In the genomic region with DNA sequence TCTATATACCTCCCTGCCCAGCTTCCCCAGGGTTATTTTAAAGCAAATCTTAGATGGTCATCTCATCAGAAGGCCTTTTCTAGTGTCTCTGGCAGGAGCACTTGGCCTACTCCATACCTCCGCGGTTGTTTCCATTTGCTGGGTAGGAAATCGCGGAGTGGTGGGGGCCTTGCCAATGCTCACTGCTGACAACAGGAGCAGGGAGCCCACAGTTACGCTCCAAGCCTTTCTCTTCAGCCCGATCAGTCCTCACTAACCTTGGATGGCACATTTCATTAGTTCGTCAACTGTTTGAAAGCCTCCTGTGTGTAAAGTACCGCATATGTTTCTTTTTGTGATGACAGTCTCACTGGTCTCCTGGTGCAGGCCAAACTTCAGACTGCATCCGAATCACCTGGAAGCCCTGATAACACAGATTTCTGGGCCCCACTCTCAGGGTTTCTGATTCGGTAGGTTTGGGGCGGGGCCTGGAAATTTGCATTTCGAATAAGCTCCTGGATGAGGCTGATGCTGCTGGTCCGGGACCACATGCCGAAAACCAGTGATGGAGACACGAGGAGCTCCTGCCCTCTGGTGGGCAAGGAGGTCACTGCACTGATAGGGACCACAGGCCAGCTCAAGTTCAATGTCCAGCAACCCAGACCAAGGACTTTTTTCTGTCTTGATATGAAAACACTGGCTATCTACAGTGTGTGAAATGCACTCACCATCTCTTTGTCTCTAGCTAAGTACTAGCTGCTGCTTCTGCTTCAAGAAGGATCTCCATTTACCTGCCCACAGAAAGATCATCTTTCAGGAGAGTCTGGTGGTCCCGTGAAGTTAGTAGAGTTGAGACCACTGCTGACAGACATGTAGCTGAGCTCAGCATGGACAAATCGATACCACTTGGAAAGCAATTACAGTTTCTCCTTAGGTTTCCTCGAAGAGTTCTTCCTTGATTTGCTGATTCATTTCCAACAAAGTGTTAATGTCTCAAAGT, we compare ENCODE assay signal across 9 cellular contexts. TPM values are rescaled to one million over a fixed set of nuclear protein-coding genes. Genes with fewer than 3 reads are reported as not detected.
A peak's percentile ranks its signal among the peaks of the same experiment; 100 is the strongest.
DNase-seq lines count a peak whose midpoint lies in the region; ATAC-seq, FAIRE-seq and TF ChIP-seq lines count a peak whose summit lies in the region.
"Had no signal": no experiment of that assay in that cellular context is flagged by ENCODE, and none has a peak within 500 bp of the region (broad histone marks: within the 10 kb centered on the region; RNA-seq: fewer than 3 reads in every experiment).

No MANE protein-coding gene starts in this region.

- H3K4me3 ChIP-seq in Jurkat, Clone E6-1 (ENCODE audit: low read length): no peak overlapping the region
- no peak overlapping the region for H3K4me3 ChIP-seq in mammary epithelial cell (replicated peaks in 1 of 3; ENCODE audit: insufficient read depth in 1 of 3, low read depth in 2 of 3, low read length in 3 of 3)

- no peaks in the 10 kb centered on the region for H3K79me2 ChIP-seq in mammary epithelial cell (ENCODE audit: insufficient read depth, low read length)

- peak; percentile 60 for FAIRE-seq in islet of Langerhans (lab: Jason Lieb, UNC)

- ATAC-seq in GM21390 (IDR thresholded peaks at IDR 0.05; ENCODE audit: unreplicated experiment): peak; percentile 88

- peak; percentile 79 for DNase-seq in Daoy (ENCODE audit: low read depth)
- peak; percentile 31 for DNase-seq in Jurkat, Clone E6-1 (ENCODE audit: low read depth, low spot score)
- peak; percentile 18 for DNase-seq in UCSD-AML1 (lab: John Stamatoyannopoulos, UW; ENCODE audit: unreplicated experiment)
- DNase-seq in mammary epithelial cell: peak; percentile 32
- peak; percentile 2 to 14 for DNase-seq in stimulated activated CD4-positive, alpha-beta T cell treated with anti-CD3 and anti-CD28 coated beads, Interleukin-15, amount 100 ng/mL, for 1 hour (ENCODE audit: low read depth in 1 of 2, low spot score in 1 of 2)
- DNase-seq in MV-4-11 (lab: John Stamatoyannopoulos, UW): no peak

- intact Hi-C loops in mammary epithelial cell (cut with micrococcal nuclease): loop anchor here (1.0 to 2.0 kb wide), 3 partner anchors 114 to 279 kb away; no protein-coding TSS in a partner anchor

- H2AFZ ChIP-seq in mammary epithelial cell (ENCODE audit: low read depth, low read length): peak overlapping the region; percentile 33

- no peak overlapping the region for H3K27ac ChIP-seq in mammary epithelial cell (ENCODE audit: insufficient read depth, low read depth, low read length)
- H3K27ac ChIP-seq: epithelial cell of prostate had no signal

- in situ Hi-C loops in mammary epithelial cell (cut with MboI; ENCODE audit: low sequenced_read_pairs in 2 of 2): loop anchor here in 1 of 2 donors (25.0 kb wide), 1 partner anchor 271 kb away; no protein-coding TSS in a partner anchor

- no peaks in the 10 kb centered on the region for H4K20me1 ChIP-seq in mammary epithelial cell (ENCODE audit: insufficient read depth, low read length)

- H3K36me3 ChIP-seq in mammary epithelial cell (ENCODE audit: insufficient read depth, low read length): no peaks in the 10 kb centered on the region

- H3K9me3 ChIP-seq in mammary epithelial cell (replicated peaks; ENCODE audit: insufficient read depth, low read length): no peaks in the 10 kb centered on the region

- peak; percentile 86 to 95 for TF ChIP-seq CTCF in mammary epithelial cell (conservative IDR thresholded peaks at IDR 0.05 in 1 of 2, IDR thresholded peaks at IDR 0.05 in 1 of 2; ENCODE audit: extremely low read depth in 1 of 2, insufficient read depth in 1 of 2, low read depth in 1 of 2, low read length in 2 of 2)

- CTCF ChIA-PET in mammary epithelial cell (lab: Charles Lee; ENCODE audit: low non-redundant PET): interaction anchor here (0.6 to 0.8 kb wide), 4 partner anchors 41 to 1919 kb away, joined by 3 to 8 read pairs (median 6); no protein-coding TSS in a partner anchor

- H3K27me3 ChIP-seq in mammary epithelial cell (ENCODE audit: insufficient read depth, low read length): no peaks in the 10 kb centered on the region

- no TSS peak for BruUV-seq in mammary epithelial cell (replicated peaks; lab: Mats Ljungman, UMichigan)

- H3K4me2 ChIP-seq in mammary epithelial cell (ENCODE audit: insufficient read depth, low read depth, low read length): no peak overlapping the region

- H3K9ac ChIP-seq in mammary epithelial cell (ENCODE audit: insufficient read depth, low read length): no peak overlapping the region

- 69% methylated on average over 15 of the region's 18 CpGs for WGBS in mammary epithelial cell (ENCODE audit: low coverage, missing lambda C conversion rate)

- no peaks in the 10 kb centered on the region for H3K4me1 ChIP-seq in mammary epithelial cell (ENCODE audit: insufficient read depth, low read length)

- dilution Hi-C loops in mammary epithelial cell (cut with HindIII; ENCODE audit: low sequenced_read_pairs): no loop called here

RNA-seq across cellular contexts. Expression of a gene that starts 14.0 kb away (rescaled TPM):
- 0.40 and 5.5 TPM in 2 replicates for total RNA-seq in Daoy (2014; rRNA removed; shearing (Covaris generic))
- not detected for polyA plus RNA-seq in Jurkat, Clone E6-1 (2012; ENCODE audit: insufficient read depth, insufficient read length)
- under 1 TPM; 0.17 to 0.21 TPM for total RNA-seq in mammary epithelial cell
- 0.05 TPM for polyA plus RNA-seq in mammary epithelial cell
- not detected for polyA minus RNA-seq in mammary epithelial cell
